8 cellular contexts compared by ENCODE assay signal in the genomic region with DNA sequence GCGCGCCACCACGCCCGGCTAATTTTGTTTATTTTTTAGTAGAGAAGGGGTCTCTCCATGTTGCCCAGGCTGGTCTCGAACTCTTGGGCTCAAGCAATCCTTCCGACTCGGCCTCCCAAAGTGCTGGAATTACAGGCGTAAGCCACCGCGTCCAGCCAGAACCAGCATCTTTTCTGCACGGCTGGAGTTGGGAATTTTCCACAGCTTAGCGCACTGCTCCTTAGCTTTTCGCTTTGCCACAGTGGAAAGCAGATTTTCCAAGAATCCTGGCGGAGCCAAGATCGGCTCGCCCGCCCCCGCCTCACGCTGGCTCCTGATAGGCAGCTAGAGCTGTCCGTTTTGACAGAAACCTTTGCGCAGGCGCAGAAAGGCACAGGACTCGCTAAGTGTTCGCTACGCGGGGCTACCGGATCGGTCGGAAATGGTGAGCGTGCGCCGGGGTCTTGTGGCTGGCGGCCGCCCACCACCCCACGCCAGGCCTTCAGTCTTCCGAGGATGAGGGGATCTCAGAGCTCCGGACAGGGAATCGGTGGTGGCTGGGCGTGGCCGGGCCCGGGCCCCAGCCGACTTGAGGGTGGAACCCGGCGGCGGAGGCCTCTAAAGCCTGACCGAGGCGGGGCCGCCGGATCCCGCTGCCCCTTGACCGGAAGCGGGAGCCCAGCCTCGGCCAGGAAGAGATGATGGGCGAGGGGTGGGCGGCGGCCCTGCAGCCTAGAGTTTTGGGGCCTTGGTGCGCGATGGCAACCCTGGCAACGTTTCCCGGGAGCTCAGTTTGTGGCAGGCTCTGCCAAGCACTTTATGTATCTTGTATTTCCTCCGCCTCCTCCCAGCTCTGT. TPM values are rescaled to one million over a fixed set of nuclear protein-coding genes. Genes with fewer than 3 reads are reported as not detected.
DNase-seq lines count a peak whose midpoint lies in the region; ATAC-seq, FAIRE-seq and TF ChIP-seq lines count a peak whose summit lies in the region.

Gene DYNLRB1 (plus strand): TSS at position 385 of the 836 bp plus-strand sequence. CDS start 37 bp downstream, at position 422.

- DNase-seq in AG04450 (ENCODE audit: low read depth, low spot score): peak; percentile 94
- peak; percentile 92 for DNase-seq in NCI-H226
- DNase-seq in WTC11 (ENCODE audit: low spot score): peak; percentile 98
- DNase-seq in bronchial epithelial cell (ENCODE audit: low read depth): peak; percentile 86
- peak; percentile 92 for DNase-seq in iPS-NIHi11 (ENCODE audit: low spot score)
- peak; percentile 98 for DNase-seq in small intestine

- peak within 1 kb of the TSS; percentile 82 for H3K4me3 ChIP-seq in AG04450 (ENCODE audit: low read depth, low read length)
- H3K4me3 ChIP-seq in bronchial epithelial cell (ENCODE audit: low read depth, low read length): peak within 1 kb of the TSS; percentile 92
- peak within 1 kb of the TSS; percentile 53 to 87 for H3K4me3 ChIP-seq in small intestine (ENCODE audit: low read depth in 1 of 2, low read length in 2 of 2)

- peak within 1 kb of the TSS; percentile 97 for H3K4me3 Mint-ChIP-seq in WTC11

- H3K36me3 ChIP-seq in bronchial epithelial cell (ENCODE audit: control insufficient read depth, insufficient read depth, low read length) (peaks cover 1% of the 10 kb centered on the region), small intestine (ENCODE audit: control insufficient read depth in 2 of 2, insufficient read depth in 2 of 2, low read length in 2 of 2) (no peaks in the 10 kb centered on the region)

- WGBS in small intestine, 3 donors: 0% methylated on average over 60 to 61 of the region's 61 CpGs

- CTCF ChIA-PET in AG04450 (lab: Charles Lee) (interaction anchor here (0.6 to 3.9 kb wide), 3 partner anchors 204 to 254 kb away, joined by 4 to 38 read pairs (median 4); no protein-coding TSS in a partner anchor), WTC11 (lab: Charles Lee) (interaction anchor here (0.6 to 4.2 kb wide), 15 partner anchors 9 to 325 kb away, joined by 3 to 60 read pairs (median 5); partner anchors contain the start of genes AHCY and ITCH)

- no peaks in the 10 kb centered on the region; the same call in 1 of the 2 replicates for H3K9me3 ChIP-seq in AG04450 (ENCODE audit: control insufficient read depth, insufficient read depth, low read length)
- H3K9me3 ChIP-seq in small intestine (ENCODE audit: control insufficient read depth, low read depth): no peaks in the 10 kb centered on the region

- no peaks in the 10 kb centered on the region for H3K36me3 Mint-ChIP-seq in WTC11

- H3K27me3 ChIP-seq in AG04450 (ENCODE audit: control insufficient read depth, insufficient read depth, low read length) (no peaks in the 10 kb centered on the region), bronchial epithelial cell (ENCODE audit: control insufficient read depth, insufficient read depth, low read length) (no peaks in the 10 kb centered on the region), small intestine (ENCODE audit: control insufficient read depth in 2 of 2, insufficient read depth in 2 of 2, low read length in 2 of 2) (no peaks in the 10 kb centered on the region)

- ATAC-seq in GM18907 (IDR thresholded peaks at IDR 0.05; ENCODE audit: unreplicated experiment): peak; percentile 75
- peak; percentile 56 for ATAC-seq in HG03159 (IDR thresholded peaks at IDR 0.05; ENCODE audit: unreplicated experiment)
- ATAC-seq in WTC11: peak; percentile 85

- FAIRE-seq in bronchial epithelial cell (lab: Jason Lieb, UNC): no peak
- no peak for FAIRE-seq in small intestine (lab: Jason Lieb, UNC)

- no peaks in the 10 kb centered on the region for H3K27me3 Mint-ChIP-seq in WTC11 (ENCODE audit: low read depth)

- POLR2A ChIA-PET in AG04450 (lab: Yijun Ruan, JAX): interaction anchor here (0.5 to 2.4 kb wide), 5 partner anchors 9 to 204 kb away, joined by 3 to 18 read pairs (median 4); partner anchors contain the start of gene ITCH
- POLR2A ChIA-PET in WTC11 (lab: Charles Lee): interaction anchor here (0.7 to 1.4 kb wide), 8 partner anchors 10 to 213 kb away, joined by 3 to 12 read pairs (median 4); partner anchors contain the start of genes AHCY and ITCH

- peaks cover 20% of the 10 kb centered on the region for H3K4me1 Mint-ChIP-seq in WTC11

- H3K4me1 ChIP-seq in small intestine (ENCODE audit: control insufficient read depth in 2 of 2, insufficient read depth in 1 of 2, low read depth in 1 of 2, low read length in 1 of 2): peaks cover 0 to 2% of the 10 kb centered on the region in 2 donors

- H3K9me3 Mint-ChIP-seq in WTC11: no peaks in the 10 kb centered on the region

- H3K27ac Mint-ChIP-seq in WTC11: peak within 1 kb of the TSS; percentile 98

- peak within 1 kb of the TSS; percentile 92 for H3K27ac ChIP-seq in AG04450 (ENCODE audit: low read depth, low read length)
- H3K27ac ChIP-seq in small intestine (ENCODE audit: low read depth in 1 of 2, low read length in 1 of 2): peak within 1 kb of the TSS; percentile 89

- no peak for TF ChIP-seq CTCF in AG04450 (IDR thresholded peaks at IDR 0.05; ENCODE audit: low read depth, low read length)
- no peak for TF ChIP-seq CTCF in WTC11 (IDR thresholded peaks at IDR 0.05)
- TF ChIP-seq CTCF in bronchial epithelial cell (IDR thresholded peaks at IDR 0.05; ENCODE audit: insufficient read depth, low read length, severe bottlenecking): no peak

TF ChIP-seq in WTC11, 78 proteins besides CTCF, POLR2A, EP300 and RAD21 (continues in another document):
- TF ChIP-seq ZNF416 (CRISPR knock-in tag; IDR thresholded peaks at IDR 0.05) (peak; percentile 9; the same call in 1 of the 2 replicates), GTF2I (CRISPR knock-in tag; conservative IDR thresholded peaks at IDR 0.05) (peak; percentile 75; the same call in 1 of the 2 replicates), MAX (CRISPR knock-in tag; IDR thresholded peaks at IDR 0.05) (peak; percentile 64), SP1 (CRISPR knock-in tag; conservative IDR thresholded peaks at IDR 0.05) (peak; percentile 63; the same call in 1 of the 2 replicates), MYBL2 (CRISPR knock-in tag; IDR thresholded peaks at IDR 0.05) (peak; percentile 36; the same call in 1 of the 2 replicates)
- TF ChIP-seq, protein P1, sequence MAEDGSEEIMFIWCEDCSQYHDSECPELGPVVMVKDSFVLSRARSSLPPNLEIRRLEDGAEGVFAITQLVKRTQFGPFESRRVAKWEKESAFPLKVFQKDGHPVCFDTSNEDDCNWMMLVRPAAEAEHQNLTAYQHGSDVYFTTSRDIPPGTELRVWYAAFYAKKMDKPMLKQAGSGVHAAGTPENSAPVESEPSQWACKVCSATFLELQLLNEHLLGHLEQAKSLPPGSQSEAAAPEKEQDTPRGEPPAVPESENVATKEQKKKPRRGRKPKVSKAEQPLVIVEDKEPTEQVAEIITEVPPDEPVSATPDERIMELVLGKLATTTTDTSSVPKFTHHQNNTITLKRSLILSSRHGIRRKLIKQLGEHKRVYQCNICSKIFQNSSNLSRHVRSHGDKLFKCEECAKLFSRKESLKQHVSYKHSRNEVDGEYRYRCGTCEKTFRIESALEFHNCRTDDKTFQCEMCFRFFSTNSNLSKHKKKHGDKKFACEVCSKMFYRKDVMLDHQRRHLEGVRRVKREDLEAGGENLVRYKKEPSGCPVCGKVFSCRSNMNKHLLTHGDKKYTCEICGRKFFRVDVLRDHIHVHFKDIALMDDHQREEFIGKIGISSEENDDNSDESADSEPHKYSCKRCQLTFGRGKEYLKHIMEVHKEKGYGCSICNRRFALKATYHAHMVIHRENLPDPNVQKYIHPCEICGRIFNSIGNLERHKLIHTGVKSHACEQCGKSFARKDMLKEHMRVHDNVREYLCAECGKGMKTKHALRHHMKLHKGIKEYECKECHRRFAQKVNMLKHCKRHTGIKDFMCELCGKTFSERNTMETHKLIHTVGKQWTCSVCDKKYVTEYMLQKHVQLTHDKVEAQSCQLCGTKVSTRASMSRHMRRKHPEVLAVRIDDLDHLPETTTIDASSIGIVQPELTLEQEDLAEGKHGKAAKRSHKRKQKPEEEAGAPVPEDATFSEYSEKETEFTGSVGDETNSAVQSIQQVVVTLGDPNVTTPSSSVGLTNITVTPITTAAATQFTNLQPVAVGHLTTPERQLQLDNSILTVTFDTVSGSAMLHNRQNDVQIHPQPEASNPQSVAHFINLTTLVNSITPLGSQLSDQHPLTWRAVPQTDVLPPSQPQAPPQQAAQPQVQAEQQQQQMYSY (CRISPR knock-in tag; IDR thresholded peaks at IDR 0.05): no peak
- TF ChIP-seq, protein P2, sequence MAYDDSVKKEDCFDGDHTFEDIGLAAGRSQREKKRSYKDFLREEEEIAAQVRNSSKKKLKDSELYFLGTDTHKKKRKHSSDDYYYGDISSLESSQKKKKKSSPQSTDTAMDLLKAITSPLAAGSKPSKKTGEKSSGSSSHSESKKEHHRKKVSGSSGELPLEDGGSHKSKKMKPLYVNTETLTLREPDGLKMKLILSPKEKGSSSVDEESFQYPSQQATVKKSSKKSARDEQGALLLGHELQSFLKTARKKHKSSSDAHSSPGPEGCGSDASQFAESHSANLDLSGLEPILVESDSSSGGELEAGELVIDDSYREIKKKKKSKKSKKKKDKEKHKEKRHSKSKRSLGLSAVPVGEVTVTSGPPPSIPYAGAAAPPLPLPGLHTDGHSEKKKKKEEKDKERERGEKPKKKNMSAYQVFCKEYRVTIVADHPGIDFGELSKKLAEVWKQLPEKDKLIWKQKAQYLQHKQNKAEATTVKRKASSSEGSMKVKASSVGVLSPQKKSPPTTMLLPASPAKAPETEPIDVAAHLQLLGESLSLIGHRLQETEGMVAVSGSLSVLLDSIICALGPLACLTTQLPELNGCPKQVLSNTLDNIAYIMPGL (CRISPR knock-in tag; IDR thresholded peaks at IDR 0.05): peak; percentile 72; the same call in 1 of the 2 replicates

RNA-seq across cellular contexts. Expression of gene DYNLRB1, which starts in this region (rescaled TPM):
- polyA plus RNA-seq in AG04450 (2011; rRNA removed) (256 and 325 TPM in 2 replicates), small intestine (100 to 1,000 TPM; 147 to 306 (median 260) TPM)
- polyA minus RNA-seq in AG04450 (2011; rRNA and poly(A)+ RNA removed): 234 and 264 TPM in 2 replicates
- total RNA-seq in WTC11 (2021) (99.3 to 126 TPM (median 115 TPM) in 3 replicates), bronchial epithelial cell (12.6 and 34.3 TPM in 2 replicates)

Comparison
In these comparisons a context has a peak if more than half of its experiments do, and no peak if none do; other contexts are left out.
1. Peak in every context shown above with its lines: DNase-seq, ATAC-seq, H3K4me3 ChIP-seq and H3K27ac ChIP-seq.